In genomic region chr4:165118256-165118909, GRCh38 we compare ENCODE assay signal across 1 cellular context.
TF ChIP-seq lines count a peak whose summit lies in the region.

No MANE protein-coding gene starts in this region.

TF ChIP-seq in GM12878, 131 proteins besides CTCF, POLR2A, EP300 and RAD21 (continued from another document):
- TF ChIP-seq IRF5 (IDR thresholded peaks at IDR 0.05; ENCODE audit: borderline replicate concordance) (no peak), NFXL1 (IDR thresholded peaks at IDR 0.05; ENCODE audit: borderline replicate concordance) (no peak), ATF2 (IDR thresholded peaks at IDR 0.05; ENCODE audit: low read length) (peak; percentile 31; the same call in 1 of the 2 replicates), MTA2 (IDR thresholded peaks at IDR 0.05; ENCODE audit: low read depth) (0 out of 2 replicates have a peak, but pooled peaks have one; percentile 13), RUNX3 (IDR thresholded peaks at IDR 0.05; ENCODE audit: low read length) (peak; percentile 85), SPI1 (IDR thresholded peaks at IDR 0.05; ENCODE audit: borderline replicate concordance, insufficient read depth, low read depth, low read length) (no peak), NFIC (IDR thresholded peaks at IDR 0.05; ENCODE audit: low read depth, low read length) (peak; percentile 76), CBFB (IDR thresholded peaks at IDR 0.05; ENCODE audit: low read depth) (0 out of 2 replicates have a peak, but pooled peaks have one; percentile 16), HSF1 (IDR thresholded peaks at IDR 0.05; ENCODE audit: low read depth, low read length) (no peak), FOXM1 (IDR thresholded peaks at IDR 0.05; ENCODE audit: low read depth, low read length) (0 out of 2 replicates have a peak, but pooled peaks have one; percentile 25), JUNB (IDR thresholded peaks at IDR 0.05) (peak; percentile 9; the same call in 1 of the 2 replicates)
